In genomic region chr10:17278607-17279240, GRCh38 we compare ENCODE assay signal across 26 cellular contexts. TPM values are rescaled to one million over a fixed set of nuclear protein-coding genes. Genes with fewer than 3 reads are reported as not detected.
DNase-seq lines count a peak whose midpoint lies in the region; ATAC-seq, FAIRE-seq and TF ChIP-seq lines count a peak whose summit lies in the region.
"Had no signal": no experiment of that assay in that cellular context is flagged by ENCODE, and none has a peak within 500 bp of the region (broad histone marks: within the 10 kb centered on the region; RNA-seq: fewer than 3 reads in every experiment).

No MANE protein-coding gene starts in this region.

- H4K20me1 ChIP-seq in hepatocyte (ENCODE audit: insufficient read depth, poor library complexity, severe bottlenecking): no peaks in the 10 kb centered on the region

- H2AFZ ChIP-seq in hepatocyte: no peak overlapping the region
- H2AFZ ChIP-seq: PC-9 had no signal

- H3K36me3 ChIP-seq in bronchial epithelial cell (ENCODE audit: control insufficient read depth, insufficient read depth, low read length) (no peaks in the 10 kb centered on the region), hepatocyte (replicated peaks; ENCODE audit: insufficient read depth, low read depth) (no peaks in the 10 kb centered on the region), mucosa of descending colon (ENCODE audit: low read depth) (no peaks in the 10 kb centered on the region)
- H3K36me3 ChIP-seq: SJCRH30 had no signal

- intact Hi-C loops in mucosa of descending colon (cut with DNase I, micrococcal nuclease): no loop called here

- H3K27me3 ChIP-seq in bronchial epithelial cell (ENCODE audit: control insufficient read depth, insufficient read depth, low read length) (no peaks in the 10 kb centered on the region), hepatocyte (no peaks in the 10 kb centered on the region)
- H3K27me3 ChIP-seq: SJCRH30 had no signal

- H3K27ac ChIP-seq in hepatocyte: peak overlapping the region; percentile 87
- H3K27ac ChIP-seq: PC-9, SJCRH30 had no signal

- H3K9me3 ChIP-seq in hepatocyte (ENCODE audit: low read depth) (no peaks in the 10 kb centered on the region), mucosa of descending colon (peaks cover 15% of the 10 kb centered on the region)
- H3K9me3 ChIP-seq: SJCRH30 had no signal

- 41% methylated on average over 4 of the region's 4 CpGs for WGBS in hepatocyte (ENCODE audit: low lambda C conversion rate, missing lambda C conversion rate)

- H3K4me2 ChIP-seq in hepatocyte: no peak overlapping the region
- H3K4me2 ChIP-seq: PC-9 had no signal

- peak; percentile 93 for FAIRE-seq in bronchial epithelial cell (lab: Jason Lieb, UNC)
- FAIRE-seq: GM12892, H1 had no signal

- TF ChIP-seq CTCF in bronchial epithelial cell (IDR thresholded peaks at IDR 0.05; ENCODE audit: insufficient read depth, low read length, severe bottlenecking) (no peak), hepatocyte (IDR thresholded peaks at IDR 0.05; ENCODE audit: poor library complexity) (no peak), mucosa of descending colon (IDR thresholded peaks at IDR 0.05) (no peak)

- peaks cover 22% of the 10 kb centered on the region for H3K4me1 ChIP-seq in hepatocyte (ENCODE audit: insufficient read depth)
- H3K4me1 ChIP-seq in mucosa of descending colon (ENCODE audit: low read depth): no peaks in the 10 kb centered on the region
- H3K4me1 ChIP-seq: SJCRH30 had no signal

- DNase-seq in M059J (ENCODE audit: low read depth) (peak; percentile 48), bronchial epithelial cell (ENCODE audit: low read depth) (no peak), hepatocyte (ENCODE audit: low spot score) (peak; percentile 35), mucosa of descending colon (peak in 1 of 3 donors; percentile 35), NCI-H748 treated with DMSO at 0.1 percent for 48 hours (lab: John Stamatoyannopoulos, UW) (no peak), AML-193 (lab: John Stamatoyannopoulos, UW) (no peak)
- DNase-seq in activated CD4-positive, alpha-beta T cell treated with anti-CD3 and anti-CD28 coated beads, Interleukin-2, amount 50 U/mL, for 4 hours: no peak
- DNase-seq: 8988T, ACHN, Calu3, DND-41, KBM-7, NCI-H1092 treated with DMSO at 0.1 percent for 48 hours, NCI-H1436, NCI-H187, NCI-H2081 treated with DMSO at 0.1 percent for 48 hours, NCI-H2171, NCI-H226, NCI-H510A, PC-9, SJCRH30 had no signal

- peak; percentile 44 for ATAC-seq in mucosa of descending colon
- no peak for ATAC-seq in GM21367 (IDR thresholded peaks at IDR 0.05; ENCODE audit: unreplicated experiment)
- ATAC-seq: HCT116, Right ventricle myocardium inferior had no signal

- no peaks in the 10 kb centered on the region for H3K9me2 ChIP-seq in hepatocyte (replicated peaks; ENCODE audit: insufficient read depth)

- H3K4me3 ChIP-seq in bronchial epithelial cell (ENCODE audit: low read depth, low read length): no peak overlapping the region
- H3K4me3 ChIP-seq in hepatocyte: no peak overlapping the region
- H3K4me3 ChIP-seq in mucosa of descending colon: no peak overlapping the region
- H3K4me3 ChIP-seq: PC-9, SJCRH30 had no signal

- H3K79me2 ChIP-seq in hepatocyte: no peaks in the 10 kb centered on the region

RNA-seq across cellular contexts. Expression of gene VIM, which starts 50.7 kb away (rescaled TPM):
- total RNA-seq in M059J (2014; rRNA removed; shearing (Covaris generic)): 2,499 and 3,150 TPM in 2 replicates
- total RNA-seq in bronchial epithelial cell: 25.1 and 115 TPM in 2 replicates
- total RNA-seq in hepatocyte: 833 and 1,051 TPM in 2 replicates
- 302 and 335 TPM in 2 replicates for polyA plus RNA-seq in hepatocyte
- 100 to 1,000 TPM; 128 to 550 (median 355) TPM for total RNA-seq in mucosa of descending colon

Comparison
In these comparisons a context has a peak if more than half of its experiments do, and no peak if none do; other contexts are left out.
1. DNase-seq: peak in M059J (single experiment) and hepatocyte (single experiment); none in bronchial epithelial cell (single experiment), activated CD4-positive, alpha-beta T cell treated with anti-CD3 and anti-CD28 coated beads, Interleukin-2, amount 50 U/mL, for 4 hours (0 of 2), NCI-H748 treated with DMSO at 0.1 percent for 48 hours (single experiment) and AML-193 (0 of 2).